In genomic region chr3:46974421-46975227, GRCh38 we compare ENCODE assay signal across 8 cellular contexts. TPM values are rescaled to one million over a fixed set of nuclear protein-coding genes. Genes with fewer than 3 reads are reported as not detected.
DNase-seq lines count a peak whose midpoint lies in the region; ATAC-seq and TF ChIP-seq lines count a peak whose summit lies in the region.

No MANE protein-coding gene starts in this region.

- no peaks in the 10 kb centered on the region for H3K27me3 Mint-ChIP-seq in CD14-positive monocyte (ENCODE audit: low read depth in 3 of 3)
- peaks cover 5% of the 10 kb centered on the region for H3K27me3 Mint-ChIP-seq in HFFc6 (ENCODE audit: insufficient read depth)
- no peaks in the 10 kb centered on the region for H3K27me3 Mint-ChIP-seq in mesothelial cell of epicardium (ENCODE audit: low read depth)

- TF ChIP-seq CTCF in CD14-positive monocyte (IDR thresholded peaks at IDR 0.05) (no peak), HFFc6 (IDR thresholded peaks at IDR 0.05) (no peak), mesothelial cell of epicardium (IDR thresholded peaks at IDR 0.05; ENCODE audit: unreplicated experiment) (no peak)

- H3K4me3 Mint-ChIP-seq in CD14-positive monocyte (peak overlapping the region; percentile 88 to 99), HFFc6 (peak overlapping the region; percentile 99), mesothelial cell of epicardium (peak overlapping the region; percentile 100)

- H3K27ac Mint-ChIP-seq in CD14-positive monocyte (peak overlapping the region; percentile 90 to 97 (median 94)), HFFc6 (peak overlapping the region; percentile 24), mesothelial cell of epicardium (peak overlapping the region; percentile 49)
- peak overlapping the region; percentile 7 to 87 for H3K27ac Mint-ChIP-seq in activated naive CD4-positive, alpha-beta T cell treated with anti-CD3 and anti-CD28 coated beads, Interleukin-2, amount 50 U/mL, for 72 hours

- peaks cover 20 to 35% of the 10 kb centered on the region in 2 donors for H3K36me3 Mint-ChIP-seq in CD14-positive monocyte
- peaks cover 17% of the 10 kb centered on the region; the same call in 1 of the 2 replicates for H3K36me3 Mint-ChIP-seq in HFFc6 (ENCODE audit: low read depth)
- H3K36me3 Mint-ChIP-seq in activated naive CD4-positive, alpha-beta T cell treated with anti-CD3 and anti-CD28 coated beads, Interleukin-2, amount 50 U/mL, for 72 hours, result peaks cover 24 to 26% of the 10 kb centered on the region in 2 donors
- no peaks in the 10 kb centered on the region for H3K36me3 Mint-ChIP-seq in mesothelial cell of epicardium

- DNase-seq in CD14-positive monocyte (ENCODE audit: low spot score) (no peak), HFFc6 (no peak), mesothelial cell of epicardium (ENCODE audit: low spot score in 2 of 2, unreplicated experiment in 2 of 2) (no peak), Ammon's horn (ENCODE audit: low spot score) (no peak), occipital lobe (lab: John Stamatoyannopoulos, UW) (no peak), HT-29 (ENCODE audit: low spot score) (no peak)
- no peak for DNase-seq in activated naive CD4-positive, alpha-beta T cell treated with anti-CD3 and anti-CD28 coated beads, Interleukin-2, amount 50 U/mL, for 72 hours (ENCODE audit: low spot score in 2 of 2)

- intact Hi-C loops in CD14-positive monocyte (cut with micrococcal nuclease), result loop anchor here (5.0 to 10.0 kb wide), 3 partner anchors 42 to 280 kb away; partner anchors contain the start of gene ALS2CL (in 1 of the 2)

- ATAC-seq in activated naive CD4-positive, alpha-beta T cell treated with anti-CD3 and anti-CD28 coated beads, Interleukin-2, amount 50 U/mL, for 72 hours, result no peak
- no peak for ATAC-seq in HG03108 (IDR thresholded peaks at IDR 0.05; ENCODE audit: unreplicated experiment)

- H3K4me1 Mint-ChIP-seq in CD14-positive monocyte (peaks cover 76% of the 10 kb centered on the region), HFFc6 (ENCODE audit: low read depth) (peaks cover 64% of the 10 kb centered on the region), mesothelial cell of epicardium (peaks cover 47% of the 10 kb centered on the region)

- H3K9me3 Mint-ChIP-seq in CD14-positive monocyte (no peaks in the 10 kb centered on the region), HFFc6 (no peaks in the 10 kb centered on the region; the same call in 1 of the 2 replicates), mesothelial cell of epicardium (no peaks in the 10 kb centered on the region)
- no peaks in the 10 kb centered on the region for H3K9me3 Mint-ChIP-seq in activated naive CD4-positive, alpha-beta T cell treated with anti-CD3 and anti-CD28 coated beads, Interleukin-2, amount 50 U/mL, for 72 hours

RNA-seq across cellular contexts. Expression of gene CCDC12, which starts 1.9 kb away (rescaled TPM):
- polyA plus RNA-seq in CD14-positive monocyte, result 10 to 100 TPM; 50.1 to 55.8 TPM
- 10 to 100 TPM; 21.3 to 27.9 (median 27.2) TPM for total RNA-seq in HFFc6 (2021; fragmentation: NEBNext Ultra II Directional; extraction: Animal tissue kit (Norgen Biotek cat#: 25700))
- 10 to 100 TPM; 49.3 to 55.2 TPM for total RNA-seq in activated naive CD4-positive, alpha-beta T cell treated with anti-CD3 and anti-CD28 coated beads, Interleukin-2, amount 50 U/mL, for 72 hours
- total RNA-seq in mesothelial cell of epicardium, result 49.7 to 52.4 TPM (median 50.5 TPM) in 3 replicates
- total RNA-seq in occipital lobe, result 17.5 TPM
- total RNA-seq in HT-29 (2014; rRNA removed; shearing (Covaris generic)), result 38.2 and 39.4 TPM in 2 replicates

RNA-seq across cellular contexts. Expression of gene NBEAL2, which starts 4.8 kb away (rescaled TPM):
- 10 to 100 TPM; 10.4 to 17.3 TPM for polyA plus RNA-seq in CD14-positive monocyte
- 1 to 10 TPM; 5.3 to 7.6 (median 5.8) TPM for total RNA-seq in HFFc6 (2021; fragmentation: NEBNext Ultra II Directional; extraction: Animal tissue kit (Norgen Biotek cat#: 25700))
- total RNA-seq in activated naive CD4-positive, alpha-beta T cell treated with anti-CD3 and anti-CD28 coated beads, Interleukin-2, amount 50 U/mL, for 72 hours, result 100 to 1,000 TPM in 1 of 2 donors, 10 to 100 TPM in 1; 75.7 to 122 TPM
- 83.5 to 86.9 TPM (median 84.2 TPM) in 3 replicates for total RNA-seq in mesothelial cell of epicardium
- 3.3 TPM for total RNA-seq in occipital lobe
- 154 and 168 TPM in 2 replicates for total RNA-seq in HT-29 (2014; rRNA removed; shearing (Covaris generic))

Comparison
In these comparisons a context has a peak if more than half of its experiments do, and no peak if none do; other contexts are left out.
1. H3K27ac Mint-ChIP-seq: peak in every context shown above with its lines; median percentile 94 in CD14-positive monocyte; 49 in mesothelial cell of epicardium; 47 in activated naive CD4-positive, alpha-beta T cell treated with anti-CD3 and anti-CD28 coated beads, Interleukin-2, amount 50 U/mL, for 72 hours; 24 in HFFc6.